ENCODE assay signal across 1 cellular context in the genomic region with DNA sequence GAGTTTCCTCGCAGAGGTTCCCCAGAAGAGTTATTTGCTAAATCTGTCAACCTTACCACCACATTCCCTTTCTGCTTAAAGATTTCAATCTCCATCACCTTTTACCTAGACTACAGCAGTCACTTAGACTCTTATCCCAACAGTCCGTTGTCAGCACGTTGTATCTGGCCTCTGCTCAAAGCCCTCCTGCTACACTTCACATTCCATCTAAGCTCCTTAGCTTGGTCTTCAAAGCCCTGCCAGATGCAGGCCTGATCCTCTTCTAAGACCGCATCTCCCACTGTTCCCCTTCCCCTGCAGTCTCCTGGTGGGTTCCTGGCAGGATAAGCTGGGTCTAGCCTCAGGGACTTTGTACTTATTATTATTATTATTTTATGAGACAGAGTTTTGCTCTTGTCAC.
TF ChIP-seq lines count a peak whose summit lies in the region.

No MANE protein-coding gene starts in this region.

TF ChIP-seq in H1, 55 proteins besides CTCF, POLR2A, EP300 and RAD21:
- TF ChIP-seq SUZ12 (IDR thresholded peaks at IDR 0.05; ENCODE audit: low read length) (0 out of 2 replicates have a peak, but pooled peaks have one; percentile 3), TBP (IDR thresholded peaks at IDR 0.05; ENCODE audit: low read depth, low read length) (no peak), SRF (IDR thresholded peaks at IDR 0.05; ENCODE audit: low read depth, low read length) (no peak)
